8 cellular contexts compared by ENCODE assay signal in the genomic region with DNA sequence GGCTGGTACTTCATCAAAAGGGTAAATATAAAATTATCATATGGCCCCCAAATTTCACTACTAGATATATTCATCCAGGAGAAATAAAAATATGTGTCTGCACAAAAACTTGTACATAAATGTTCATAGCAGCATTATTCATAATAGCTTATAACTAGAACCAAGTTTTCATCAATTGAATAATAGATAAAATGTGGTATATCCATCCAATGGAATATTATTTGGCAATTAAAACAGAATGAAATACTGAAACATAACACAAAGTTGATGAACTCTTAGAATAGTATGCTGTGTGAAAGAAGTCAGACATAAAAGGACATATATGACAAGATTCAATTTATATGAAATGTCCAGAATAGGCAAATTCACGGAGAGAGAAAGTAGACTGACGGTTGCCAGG.
"Had no signal": no experiment of that assay in that cellular context is flagged by ENCODE, and none has a peak within 500 bp of the region (broad histone marks: within the 10 kb centered on the region; RNA-seq: fewer than 3 reads in every experiment).

No MANE protein-coding gene starts in this region.

- H3K4me3 ChIP-seq: GM12878 had no signal

- FAIRE-seq: G401.6, GM12878, GM12891, GM12892, GM18507, GM19239 had no signal

- DNase-seq: GDM1, GF-D8 had no signal

- ATAC-seq: GM12878 had no signal
